Comparison of ENCODE assay signal across 8 cellular contexts in genomic region chr9:89549031-89549644, GRCh38. TPM values are rescaled to one million over a fixed set of nuclear protein-coding genes. Genes with fewer than 3 reads are reported as not detected.
DNase-seq lines count a peak whose midpoint lies in the region; ATAC-seq, FAIRE-seq and TF ChIP-seq lines count a peak whose summit lies in the region.

No MANE protein-coding gene starts in this region.

- no peak overlapping the region for H2AFZ ChIP-seq in endothelial cell of umbilical vein (ENCODE audit: low read depth, low read length)

- peak; percentile 75 to 90 (median 82) for DNase-seq in CD4-positive, alpha-beta T cell
- DNase-seq in NOMO-1 treated with DMSO at 0.1 percent for 48 hours (lab: John Stamatoyannopoulos, UW; ENCODE audit: unreplicated experiment) (peak; percentile 69), endothelial cell of umbilical vein (ENCODE audit: low read depth, low spot score) (peak; percentile 74), naive B cell (peak; percentile 82)
- peak; percentile 62 for DNase-seq in activated CD8-positive, alpha-beta memory T cell treated with anti-CD3 and anti-CD28 coated beads, Interleukin-2, amount 50 U/mL, for 1 hour (ENCODE audit: extremely low read depth)

- no peak for TF ChIP-seq POLR2A in endothelial cell of umbilical vein (IDR thresholded peaks at IDR 0.05; ENCODE audit: low read depth, low read length)

- H3K9me3 ChIP-seq in CD4-positive, alpha-beta T cell (ENCODE audit: control insufficient read depth, low read length), result peaks cover 4% of the 10 kb centered on the region
- no peaks in the 10 kb centered on the region for H3K9me3 ChIP-seq in endothelial cell of umbilical vein (replicated peaks; ENCODE audit: control insufficient read depth, insufficient read depth, low read length)

- intact Hi-C loops in CD4-positive, alpha-beta T cell (cut with DNase I, micrococcal nuclease), result loop anchor here (1.0 to 5.0 kb wide), 11 partner anchors 20 to 230 kb away; partner anchors contain the start of genes SECISBP2 (in 1 of the 2) and SEMA4D (in 1 of the 2)
- intact Hi-C loops in endothelial cell of umbilical vein (cut with micrococcal nuclease), result loop anchor here (1.0 to 5.0 kb wide), 8 partner anchors 70 to 1597 kb away; no protein-coding TSS in a partner anchor

- TF ChIP-seq CTCF in CD4-positive, alpha-beta T cell (IDR thresholded peaks at IDR 0.05), result peak; percentile 99
- TF ChIP-seq CTCF in endothelial cell of umbilical vein (IDR thresholded peaks at IDR 0.05; ENCODE audit: extremely low read depth in 1 of 2, insufficient read depth in 1 of 2, low read depth in 1 of 2, low read length in 2 of 2), result peak; percentile 90 to 94

- FAIRE-seq in endothelial cell of umbilical vein (lab: Jason Lieb, UNC), result peak; percentile 62

- no peaks in the 10 kb centered on the region for H3K79me2 ChIP-seq in endothelial cell of umbilical vein (ENCODE audit: control insufficient read depth, insufficient read depth, low read length)

- dilution Hi-C loops in endothelial cell of umbilical vein (cut with MboI; ENCODE audit: extremely low pct_ligation_motif_present, low sequenced_read_pairs), result no loop called here

- no peaks in the 10 kb centered on the region for H3K9me1 ChIP-seq in endothelial cell of umbilical vein (replicated peaks; ENCODE audit: control insufficient read depth, extremely low read depth, insufficient read depth, low read length)

- CTCF ChIA-PET in CD4-positive, alpha-beta T cell (lab: Charles Lee), result interaction anchor here (0.6 to 7.2 kb wide), 50 partner anchors 9 to 224 kb away, joined by 3 to 156 read pairs (median 8); partner anchors contain the start of gene SEMA4D
- CTCF ChIA-PET in endothelial cell of umbilical vein (lab: Charles Lee), result interaction anchor here (0.8 to 3.7 kb wide), 72 partner anchors 9 to 396 kb away, joined by 3 to 62 read pairs (median 6); partner anchors contain the start of genes GADD45G and SECISBP2

- H4K20me1 ChIP-seq in endothelial cell of umbilical vein (replicated peaks; ENCODE audit: control insufficient read depth, extremely low read depth, insufficient read depth, low read length), result peaks cover 2% of the 10 kb centered on the region

- H3K4me1 ChIP-seq in endothelial cell of umbilical vein (ENCODE audit: control insufficient read depth, extremely low read depth, insufficient read depth, low read length), result no peaks in the 10 kb centered on the region

- ATAC-seq in CD4-positive, alpha-beta T cell (ENCODE audit: poor library complexity), result peak; percentile 99
- ATAC-seq in GM19397 (IDR thresholded peaks at IDR 0.05; ENCODE audit: unreplicated experiment) (peak; percentile 76), HG03521 (IDR thresholded peaks at IDR 0.05; ENCODE audit: unreplicated experiment) (peak; percentile 79), naive B cell (ENCODE audit: low read depth in 2 of 2) (peak; percentile 100)
- ATAC-seq in stimulated activated memory B cell treated with anti-CD40 and anti-IgM and Interleukin-4, amounts not matched to agents 10 μg/mL and 1 μg/mL and 100 μg/mL, for 72 hours, result peak; percentile 96

- H3K27me3 Mint-ChIP-seq in CD4-positive, alpha-beta T cell, result no peaks in the 10 kb centered on the region
- H3K27me3 Mint-ChIP-seq in naive B cell, result no peaks in the 10 kb centered on the region
- H3K27me3 Mint-ChIP-seq in stimulated activated memory B cell treated with anti-CD40 and anti-IgM and Interleukin-4, amounts not matched to agents 10 μg/mL and 1 μg/mL and 100 μg/mL, for 72 hours, result no peaks in the 10 kb centered on the region

- no peak overlapping the region for H3K27ac ChIP-seq in CD4-positive, alpha-beta T cell (ENCODE audit: low read depth, low read length)
- H3K27ac ChIP-seq in endothelial cell of umbilical vein (ENCODE audit: insufficient read depth, low read depth, low read length), result no peak overlapping the region

- H3K9ac ChIP-seq in endothelial cell of umbilical vein (replicated peaks; ENCODE audit: extremely low read depth, insufficient read depth, low read length), result no peak overlapping the region

- no peaks in the 10 kb centered on the region for H3K27me3 ChIP-seq in CD4-positive, alpha-beta T cell (ENCODE audit: control insufficient read depth, insufficient read depth, low read length)
- H3K27me3 ChIP-seq in endothelial cell of umbilical vein (ENCODE audit: control insufficient read depth in 2 of 2, insufficient read depth in 2 of 2, low read length in 2 of 2), result peaks cover 0 to 4% of the 10 kb centered on the region in 2 experiments

- peaks cover 26% of the 10 kb centered on the region for H3K4me1 Mint-ChIP-seq in CD4-positive, alpha-beta T cell (ENCODE audit: low read depth)
- H3K4me1 Mint-ChIP-seq in naive B cell, result peaks cover under 1 to 8% (median 5%) of the 10 kb centered on the region in 3 donors
- peaks cover 13% of the 10 kb centered on the region for H3K4me1 Mint-ChIP-seq in stimulated activated memory B cell treated with anti-CD40 and anti-IgM and Interleukin-4, amounts not matched to agents 10 μg/mL and 1 μg/mL and 100 μg/mL, for 72 hours

- POLR2A ChIA-PET in CD4-positive, alpha-beta T cell (lab: Charles Lee), result interaction anchor here (0.6 to 2.7 kb wide), 37 partner anchors 10 to 239 kb away, joined by 3 to 24 read pairs (median 6); partner anchors contain the start of genes CKS2 and SEMA4D
- POLR2A ChIA-PET in endothelial cell of umbilical vein (lab: Charles Lee), result interaction anchor here (0.6 to 1.0 kb wide), 2 partner anchors 222 to 230 kb away, joined by 3 to 4 read pairs; partner anchors contain the start of gene SECISBP2

- H3K9me3 Mint-ChIP-seq in CD4-positive, alpha-beta T cell, result no peaks in the 10 kb centered on the region
- H3K9me3 Mint-ChIP-seq in naive B cell, result peaks cover 8 to 18% (median 16%) of the 10 kb centered on the region in 7 donors
- H3K9me3 Mint-ChIP-seq in stimulated activated memory B cell treated with anti-CD40 and anti-IgM and Interleukin-4, amounts not matched to agents 10 μg/mL and 1 μg/mL and 100 μg/mL, for 72 hours, result peaks cover 8% of the 10 kb centered on the region

- no peak overlapping the region for H3K4me3 Mint-ChIP-seq in CD4-positive, alpha-beta T cell
- no peak overlapping the region for H3K4me3 Mint-ChIP-seq in naive B cell
- H3K4me3 Mint-ChIP-seq in stimulated activated memory B cell treated with anti-CD40 and anti-IgM and Interleukin-4, amounts not matched to agents 10 μg/mL and 1 μg/mL and 100 μg/mL, for 72 hours, result no peak overlapping the region

- BruUV-seq in endothelial cell of umbilical vein (replicated peaks; lab: Mats Ljungman, UMichigan), result no TSS peak

- peak overlapping the region; percentile 40 for H3K27ac Mint-ChIP-seq in CD4-positive, alpha-beta T cell
- H3K27ac Mint-ChIP-seq in naive B cell, result peak overlapping the region in 3 of 6 donors; percentile 50 to 94 (median 58)
- H3K27ac Mint-ChIP-seq in stimulated activated memory B cell treated with anti-CD40 and anti-IgM and Interleukin-4, amounts not matched to agents 10 μg/mL and 1 μg/mL and 100 μg/mL, for 72 hours, result peak overlapping the region; percentile 6

- no peak overlapping the region for H3K4me2 ChIP-seq in endothelial cell of umbilical vein (ENCODE audit: insufficient read depth, low read length)

- peaks cover 7% of the 10 kb centered on the region for H3K36me3 Mint-ChIP-seq in CD4-positive, alpha-beta T cell (ENCODE audit: low read depth)
- H3K36me3 Mint-ChIP-seq in naive B cell, result peaks cover 7 to 20% of the 10 kb centered on the region in 2 donors
- peaks cover 16% of the 10 kb centered on the region for H3K36me3 Mint-ChIP-seq in stimulated activated memory B cell treated with anti-CD40 and anti-IgM and Interleukin-4, amounts not matched to agents 10 μg/mL and 1 μg/mL and 100 μg/mL, for 72 hours

- H3K36me3 ChIP-seq in endothelial cell of umbilical vein (ENCODE audit: control insufficient read depth in 2 of 2, extremely low read depth in 1 of 2, insufficient read depth in 2 of 2, low read length in 2 of 2), result no peaks in the 10 kb centered on the region

- H3K4me3 ChIP-seq in endothelial cell of umbilical vein (replicated peaks in 1 of 3; ENCODE audit: insufficient read depth in 1 of 3, low read depth in 1 of 3, low read length in 3 of 3), result no peak overlapping the region

TF ChIP-seq in endothelial cell of umbilical vein, 7 proteins besides CTCF, POLR2A, EP300 and RAD21 (continues in another document):
- TF ChIP-seq EZH2 (IDR thresholded peaks at IDR 0.05; ENCODE audit: borderline replicate concordance, low read depth, low read length, severe bottlenecking) (no peak), JUN (IDR thresholded peaks at IDR 0.05; ENCODE audit: borderline replicate concordance, insufficient read depth, insufficient read length, low read depth) (no peak), GATA2 (IDR thresholded peaks at IDR 0.05; ENCODE audit: insufficient read depth, insufficient read length, low read depth, low read length) (no peak), MAX (IDR thresholded peaks at IDR 0.05; ENCODE audit: insufficient read depth, insufficient read length) (no peak), MYC (IDR thresholded peaks at IDR 0.05; ENCODE audit: low read depth, low read length) (no peak)

RNA-seq across cellular contexts. Expression of gene SEMA4D, which starts 51.2 kb away (rescaled TPM):
- total RNA-seq in CD4-positive, alpha-beta T cell, result 100 to 1,000 TPM; 399 to 430 TPM
- 14.6 and 15.7 TPM in 2 replicates for total RNA-seq in endothelial cell of umbilical vein
- polyA plus RNA-seq in endothelial cell of umbilical vein (2.9 and 3.9 TPM in 2 replicates), naive B cell (ENCODE audit: low read depth in 6 of 6) (10 to 100 TPM; 13.4 to 38.2 (median 21.5) TPM)
- polyA plus RNA-seq in endothelial cell of umbilical vein (2011; cell fraction: cytosol; rRNA removed), result 4.8 and 4.9 TPM in 2 replicates
- polyA plus RNA-seq in endothelial cell of umbilical vein (2011; cell fraction: nucleus; rRNA removed), result 33.4 and 34.4 TPM in 2 replicates
- 4.4 and 7.5 TPM in 2 replicates for polyA plus RNA-seq in endothelial cell of umbilical vein (2012)
- 6.8 and 7.8 TPM in 2 replicates for polyA minus RNA-seq in endothelial cell of umbilical vein
- 6.8 TPM for polyA minus RNA-seq in endothelial cell of umbilical vein (2011; cell fraction: cytosol; rRNA and poly(A)+ RNA removed)
- polyA minus RNA-seq in endothelial cell of umbilical vein (2011; cell fraction: nucleus; rRNA and poly(A)+ RNA removed), result 12.0 and 17.1 TPM in 2 replicates

RNA-seq across cellular contexts. Expression of gene GADD45G, which starts 55.7 kb away (rescaled TPM):
- total RNA-seq in CD4-positive, alpha-beta T cell, result 10 to 100 TPM; 15.6 to 16.1 TPM
- total RNA-seq in endothelial cell of umbilical vein, result 0.64 and 1.0 TPM in 2 replicates
- 0.44 and 0.46 TPM in 2 replicates for polyA plus RNA-seq in endothelial cell of umbilical vein
- 0.22 and 0.28 TPM in 2 replicates for polyA plus RNA-seq in endothelial cell of umbilical vein (2011; cell fraction: cytosol; rRNA removed)
- polyA plus RNA-seq in endothelial cell of umbilical vein (2011; cell fraction: nucleus; rRNA removed), result 0.14 and 0.37 TPM in 2 replicates
- 0.27 TPM in 2 replicates for polyA plus RNA-seq in endothelial cell of umbilical vein (2012)
- polyA minus RNA-seq in endothelial cell of umbilical vein, result not detected in 2 replicates
- not detected for polyA minus RNA-seq in endothelial cell of umbilical vein (2011; cell fraction: cytosol; rRNA and poly(A)+ RNA removed)
- 0.48 TPM in 1 of 2 replicates, not detected in the other for polyA minus RNA-seq in endothelial cell of umbilical vein (2011; cell fraction: nucleus; rRNA and poly(A)+ RNA removed)
- 1 to 10 TPM in 2 of 6 donors, under 1 TPM in 3, not detected in 1; 0.32 to 3.1 (median 0.96) TPM for polyA plus RNA-seq in naive B cell (ENCODE audit: low read depth in 6 of 6)

Comparison
In these comparisons a context has a peak if more than half of its experiments do, and no peak if none do; other contexts are left out.
1. RNA of gene SEMA4D, which starts 51.2 kb away (total RNA-seq): 399 to 430 TPM in CD4-positive, alpha-beta T cell; 14.6 to 15.7 TPM in endothelial cell of umbilical vein; every median in the first group is over 10 times any median in the second.
2. Peak in every context shown above with its lines, with median percentiles within 50 percentile points of each other: ATAC-seq and DNase-seq.